ENCODE assay signal across 8 cellular contexts in the genomic region with DNA sequence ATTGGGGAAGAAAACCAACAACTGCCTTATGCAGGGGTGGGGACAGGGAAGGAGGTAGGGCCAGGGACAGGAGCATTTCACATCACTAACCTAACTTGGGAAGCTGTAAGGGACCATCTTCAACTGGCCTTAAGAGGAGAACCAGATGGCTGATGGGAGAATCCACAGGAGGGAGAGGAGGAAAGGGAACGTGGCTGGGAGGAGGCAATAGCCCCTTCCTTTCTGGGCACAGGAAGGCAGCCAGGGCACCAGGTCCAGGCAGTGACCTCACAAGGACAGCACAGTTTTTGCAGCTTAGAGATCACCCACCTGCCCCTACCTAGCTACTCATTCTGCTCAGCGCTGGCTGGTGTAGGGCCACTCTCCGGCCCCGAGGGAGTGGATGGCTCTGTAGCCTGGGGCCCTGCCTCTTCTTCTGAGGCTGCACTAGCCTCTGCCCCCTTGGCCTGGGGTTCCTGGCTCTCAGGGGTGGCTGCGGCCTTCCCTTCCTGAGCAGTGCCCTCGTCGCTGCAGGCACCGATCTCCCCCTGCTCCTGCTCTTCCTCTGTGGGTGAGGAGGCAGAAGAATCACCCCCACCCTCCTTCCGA. TPM values are rescaled to one million over a fixed set of nuclear protein-coding genes. Genes with fewer than 3 reads are reported as not detected.
DNase-seq lines count a peak whose midpoint lies in the region; ATAC-seq and TF ChIP-seq lines count a peak whose summit lies in the region.

No MANE protein-coding gene starts in this region.

- H3K9ac ChIP-seq in KMS-11: peak overlapping the region; percentile 75; the same call in 1 of the 2 replicates

- peaks cover 45% of the 10 kb centered on the region for H3K36me3 Mint-ChIP-seq in CD8-positive, alpha-beta T cell
- peaks cover 16% of the 10 kb centered on the region for H3K36me3 Mint-ChIP-seq in chondrocyte (ENCODE audit: low read depth)
- H3K36me3 Mint-ChIP-seq in nephron (ENCODE audit: low read depth): peaks cover 52% of the 10 kb centered on the region

- H3K4me1 ChIP-seq in CD8-positive, alpha-beta T cell (ENCODE audit: insufficient read depth, low read length): peaks cover 27% of the 10 kb centered on the region
- H3K4me1 ChIP-seq in KMS-11 (ENCODE audit: low read depth, poor library complexity, severe bottlenecking): peaks cover 57% of the 10 kb centered on the region

- H3K9me3 Mint-ChIP-seq in CD8-positive, alpha-beta T cell: no peaks in the 10 kb centered on the region
- H3K9me3 Mint-ChIP-seq in chondrocyte (ENCODE audit: low read depth): no peaks in the 10 kb centered on the region
- no peaks in the 10 kb centered on the region for H3K9me3 Mint-ChIP-seq in nephron

- no peak overlapping the region for H2AFZ ChIP-seq in KMS-11 (ENCODE audit: low read depth)

- H3K4me2 ChIP-seq in KMS-11: peak overlapping the region; percentile 92

- no peak for DNase-seq in CD8-positive, alpha-beta T cell
- no peak for DNase-seq in chondrocyte (ENCODE audit: low spot score)
- DNase-seq in NOMO-1 (lab: John Stamatoyannopoulos, UW; ENCODE audit: unreplicated experiment in 2 of 2): no peak

- no peaks in the 10 kb centered on the region for H4K20me1 ChIP-seq in KMS-11 (ENCODE audit: insufficient read depth)

- no peaks in the 10 kb centered on the region for H3K27me3 ChIP-seq in CD8-positive, alpha-beta T cell (ENCODE audit: insufficient read depth, low read length)
- no peaks in the 10 kb centered on the region for H3K27me3 ChIP-seq in KMS-11 (ENCODE audit: insufficient read depth, low read depth)

- peaks cover 35% of the 10 kb centered on the region for H3K4me1 Mint-ChIP-seq in CD8-positive, alpha-beta T cell (ENCODE audit: low read depth)
- H3K4me1 Mint-ChIP-seq in chondrocyte (ENCODE audit: low read depth): peaks cover 23% of the 10 kb centered on the region
- peaks cover 36% of the 10 kb centered on the region for H3K4me1 Mint-ChIP-seq in nephron

- peaks cover 28% of the 10 kb centered on the region for H3K36me3 ChIP-seq in CD8-positive, alpha-beta T cell (ENCODE audit: insufficient read depth, low read length)
- no peaks in the 10 kb centered on the region; the same call in 1 of the 2 replicates for H3K36me3 ChIP-seq in KMS-11 (ENCODE audit: insufficient read depth)

- no peaks in the 10 kb centered on the region for H3K79me2 ChIP-seq in KMS-11 (ENCODE audit: insufficient read depth, low read depth)

- no peak for TF ChIP-seq CTCF in CD8-positive, alpha-beta T cell (IDR thresholded peaks at IDR 0.05)
- TF ChIP-seq CTCF in KMS-11 (conservative IDR thresholded peaks at IDR 0.05; ENCODE audit: low read depth, low read length) (no peak), chondrocyte (IDR thresholded peaks at IDR 0.05) (no peak), nephron (IDR thresholded peaks at IDR 0.05; ENCODE audit: unreplicated experiment in 3 of 3) (no peak)

- H3K27ac ChIP-seq in CD8-positive, alpha-beta T cell (ENCODE audit: low read depth, low read length): no peak overlapping the region
- no peak overlapping the region for H3K27ac ChIP-seq in KMS-11

- peak overlapping the region; percentile 50 for H3K4me3 ChIP-seq in CD8-positive, alpha-beta T cell (ENCODE audit: low read depth, low read length)
- no peak overlapping the region for H3K4me3 ChIP-seq in KMS-11 (IDR thresholded peaks at IDR 0.05; ENCODE audit: insufficient read depth, low read depth, low read length)

- ATAC-seq in CD8-positive, alpha-beta T cell: no peak
- ATAC-seq in GM18873 (IDR thresholded peaks at IDR 0.05; ENCODE audit: low FRiP score, unreplicated experiment) (no peak), HG03139 (IDR thresholded peaks at IDR 0.05; ENCODE audit: unreplicated experiment) (no peak), HG02798 (IDR thresholded peaks at IDR 0.05; ENCODE audit: poor library complexity, unreplicated experiment) (no peak)

- CTCF ChIA-PET in CD8-positive, alpha-beta T cell (lab: Charles Lee): interaction anchor here (1.0 to 2.2 kb wide), 3 partner anchors 12 to 100 kb away, joined by 5 to 8 read pairs (median 5); no protein-coding TSS in a partner anchor

- POLR2A ChIA-PET in CD8-positive, alpha-beta T cell (lab: Charles Lee): interaction anchor here (1.0 to 4.1 kb wide), 2 partner anchors 60 to 93 kb away, joined by 3 to 33 read pairs; a partner anchor contains a TSS

- H3K27me3 Mint-ChIP-seq in CD8-positive, alpha-beta T cell (ENCODE audit: low read depth): no peaks in the 10 kb centered on the region
- H3K27me3 Mint-ChIP-seq in chondrocyte (ENCODE audit: low read depth): no peaks in the 10 kb centered on the region
- no peaks in the 10 kb centered on the region for H3K27me3 Mint-ChIP-seq in nephron (ENCODE audit: low read depth)

- no peaks in the 10 kb centered on the region for H3K9me3 ChIP-seq in CD8-positive, alpha-beta T cell (ENCODE audit: low read length)

- peak overlapping the region; percentile 77 for H3K27ac Mint-ChIP-seq in CD8-positive, alpha-beta T cell
- H3K27ac Mint-ChIP-seq in chondrocyte (ENCODE audit: unreplicated experiment): peak overlapping the region; percentile 75
- H3K27ac Mint-ChIP-seq in nephron: peak overlapping the region; percentile 66 to 93 (median 84)

- peak overlapping the region; percentile 83 for H3K4me3 Mint-ChIP-seq in CD8-positive, alpha-beta T cell
- H3K4me3 Mint-ChIP-seq in chondrocyte (ENCODE audit: unreplicated experiment) (peak overlapping the region; percentile 92), nephron (peak overlapping the region; percentile 98)

- intact Hi-C loops in CD8-positive, alpha-beta T cell (cut with DNase I, micrococcal nuclease): loop anchor here in 1 of 2 experiments (2.0 kb wide), 1 partner anchor 94 kb away; no protein-coding TSS in a partner anchor

RNA-seq across cellular contexts. Expression of a gene that starts 1.7 kb away (rescaled TPM):
- total RNA-seq in CD8-positive, alpha-beta T cell: 10 to 100 TPM; 30.5 to 30.7 TPM
- total RNA-seq in chondrocyte: 58.8 to 104 TPM (median 103 TPM) in 3 replicates

RNA-seq across cellular contexts. Expression of a gene that starts 27.9 kb away (rescaled TPM):
- 10 to 100 TPM; 29.9 to 36.0 TPM for total RNA-seq in CD8-positive, alpha-beta T cell
- 3.6 to 4.5 TPM (median 4.4 TPM) in 3 replicates for total RNA-seq in chondrocyte

RNA-seq across cellular contexts. Expression of a gene that starts 28.0 kb away (rescaled TPM):
- total RNA-seq in CD8-positive, alpha-beta T cell: under 1 TPM; 0.22 to 0.42 TPM
- 0.90 to 2.0 TPM (median 1.7 TPM) in 3 replicates for total RNA-seq in chondrocyte

RNA-seq across cellular contexts. Expression of a gene that starts 42.5 kb away (rescaled TPM):
- total RNA-seq in CD8-positive, alpha-beta T cell: 10 to 100 TPM; 57.8 to 61.4 TPM
- total RNA-seq in chondrocyte: 50.2 to 54.9 TPM (median 52.9 TPM) in 3 replicates

RNA-seq across cellular contexts. Expression of a gene that starts 59.9 kb away (rescaled TPM):
- 100 to 1,000 TPM; 189 to 201 TPM for total RNA-seq in CD8-positive, alpha-beta T cell
- 56.6 to 67.0 TPM (median 57.6 TPM) in 3 replicates for total RNA-seq in chondrocyte
